Comparison of ENCODE assay signal across 1 cellular context in the genomic region with DNA sequence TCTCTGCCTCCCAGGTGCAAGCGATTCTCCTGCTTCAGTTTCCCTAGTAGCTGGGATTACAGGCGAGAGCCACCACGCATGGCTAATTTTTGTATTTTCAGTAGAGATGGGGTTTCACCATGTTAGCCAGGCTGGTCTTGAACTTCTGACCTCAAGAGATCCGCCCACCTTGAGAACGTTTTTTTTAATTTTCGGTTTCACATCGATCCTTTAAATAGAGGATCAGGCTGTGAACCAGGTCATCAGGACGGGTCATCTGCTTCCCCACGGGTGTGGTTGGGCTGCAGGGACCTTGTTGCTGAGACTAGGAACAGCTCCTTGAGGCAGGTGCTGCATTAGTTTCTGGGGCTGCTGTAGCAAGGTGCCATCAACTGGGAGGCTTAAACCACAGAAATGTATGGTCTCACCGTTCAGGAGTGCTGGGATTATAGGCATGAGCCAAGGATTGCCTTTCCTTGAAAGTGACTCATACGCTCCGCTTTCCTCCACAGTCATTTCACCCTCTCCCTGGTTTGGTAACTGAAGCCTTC.
TF ChIP-seq lines count a peak whose summit lies in the region.

No MANE protein-coding gene starts in this region.

TF ChIP-seq in SK-N-SH, 30 proteins besides CTCF, POLR2A, EP300 and RAD21 (continued from another document):
- TF ChIP-seq, protein P1, sequence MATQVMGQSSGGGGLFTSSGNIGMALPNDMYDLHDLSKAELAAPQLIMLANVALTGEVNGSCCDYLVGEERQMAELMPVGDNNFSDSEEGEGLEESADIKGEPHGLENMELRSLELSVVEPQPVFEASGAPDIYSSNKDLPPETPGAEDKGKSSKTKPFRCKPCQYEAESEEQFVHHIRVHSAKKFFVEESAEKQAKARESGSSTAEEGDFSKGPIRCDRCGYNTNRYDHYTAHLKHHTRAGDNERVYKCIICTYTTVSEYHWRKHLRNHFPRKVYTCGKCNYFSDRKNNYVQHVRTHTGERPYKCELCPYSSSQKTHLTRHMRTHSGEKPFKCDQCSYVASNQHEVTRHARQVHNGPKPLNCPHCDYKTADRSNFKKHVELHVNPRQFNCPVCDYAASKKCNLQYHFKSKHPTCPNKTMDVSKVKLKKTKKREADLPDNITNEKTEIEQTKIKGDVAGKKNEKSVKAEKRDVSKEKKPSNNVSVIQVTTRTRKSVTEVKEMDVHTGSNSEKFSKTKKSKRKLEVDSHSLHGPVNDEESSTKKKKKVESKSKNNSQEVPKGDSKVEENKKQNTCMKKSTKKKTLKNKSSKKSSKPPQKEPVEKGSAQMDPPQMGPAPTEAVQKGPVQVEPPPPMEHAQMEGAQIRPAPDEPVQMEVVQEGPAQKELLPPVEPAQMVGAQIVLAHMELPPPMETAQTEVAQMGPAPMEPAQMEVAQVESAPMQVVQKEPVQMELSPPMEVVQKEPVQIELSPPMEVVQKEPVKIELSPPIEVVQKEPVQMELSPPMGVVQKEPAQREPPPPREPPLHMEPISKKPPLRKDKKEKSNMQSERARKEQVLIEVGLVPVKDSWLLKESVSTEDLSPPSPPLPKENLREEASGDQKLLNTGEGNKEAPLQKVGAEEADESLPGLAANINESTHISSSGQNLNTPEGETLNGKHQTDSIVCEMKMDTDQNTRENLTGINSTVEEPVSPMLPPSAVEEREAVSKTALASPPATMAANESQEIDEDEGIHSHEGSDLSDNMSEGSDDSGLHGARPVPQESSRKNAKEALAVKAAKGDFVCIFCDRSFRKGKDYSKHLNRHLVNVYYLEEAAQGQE (IDR thresholded peaks at IDR 0.05; ENCODE audit: low read depth, low read length) = 0 out of 2 replicates have a peak, but pooled peaks have one; percentile 5
